Comparison of ENCODE assay signal across 28 cellular contexts in the genomic region with DNA sequence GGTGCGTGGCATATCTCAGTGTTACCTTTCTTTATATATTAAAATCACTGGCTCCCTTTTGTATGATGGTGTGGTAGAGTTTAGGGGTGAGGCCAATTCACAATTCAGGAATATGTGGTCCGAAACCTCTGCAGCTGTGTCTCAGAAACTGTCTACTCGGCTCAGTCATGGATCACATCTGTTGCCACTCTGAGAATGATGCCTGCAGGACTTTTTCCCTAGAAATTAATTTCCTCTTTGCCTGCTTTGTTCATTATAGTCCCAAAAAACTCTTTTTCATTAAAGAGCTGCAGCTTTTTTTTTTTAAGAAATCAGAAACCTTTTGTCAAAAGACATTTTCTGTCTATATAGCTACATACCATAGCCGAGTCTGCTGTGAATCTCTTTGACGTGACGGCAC.
"Had no signal": no experiment of that assay in that cellular context is flagged by ENCODE, and none has a peak within 500 bp of the region (broad histone marks: within the 10 kb centered on the region; RNA-seq: fewer than 3 reads in every experiment).

No MANE protein-coding gene starts in this region.

- H3K9ac ChIP-seq: neural progenitor cell, parathyroid adenoma had no signal

- H3K4me3 ChIP-seq: hepatocyte, left ventricle myocardium inferior, lung, neural progenitor cell, psoas muscle, right atrium auricular region, right lobe of liver, skin epidermis, stomach, suprapubic skin, thoracic aorta, tibial artery, upper lobe of right lung had no signal

- H3K4me1 ChIP-seq: left ventricle myocardium inferior, neural progenitor cell, parathyroid adenoma, psoas muscle, right atrium auricular region, right lobe of liver, stomach, suprapubic skin, tibial artery, upper lobe of right lung had no signal

- H3K79me2 ChIP-seq: hepatocyte, parathyroid adenoma had no signal

- H3K9me3 ChIP-seq: neutrophil, psoas muscle, right atrium auricular region, right lobe of liver, suprapubic skin, thoracic aorta, tibial artery, upper lobe of right lung had no signal

- H3K4me2 ChIP-seq: hepatocyte, neural progenitor cell had no signal

- H3K36me3 ChIP-seq: neural progenitor cell, right atrium auricular region, thoracic aorta had no signal

- H2AFZ ChIP-seq: hepatocyte, neural progenitor cell, parathyroid adenoma had no signal

- DNase-seq: islet precursor cell; left ventricle myocardium inferior; mesendoderm; naive B cell; natural killer cell; nephron progenitor cell; occipital lobe; psoas muscle; right lobe of liver; stimulated activated CD4-positive, alpha-beta T cell treated with anti-CD3 and anti-CD28 coated beads, Interleukin-12 subunit alpha, Interleukin-12 subunit beta, amount 100 ng/mL, for 4 hours; stimulated activated CD4-positive, alpha-beta T cell treated with anti-CD3 and anti-CD28 coated beads, Interleukin-15, amount 100 ng/mL, for 24 hours; stimulated activated CD4-positive, alpha-beta T cell treated with anti-CD3 and anti-CD28 coated beads, Interleukin-2, amount 100 ng/mL, for 24 hours; stimulated activated CD4-positive, alpha-beta T cell treated with anti-CD3 and anti-CD28 coated beads, Interleukin-4, amount 100 ng/mL, for 1 hour; stimulated activated naive B cell treated with anti-CD40 and anti-IgM and Interleukin-4, amounts not matched to agents 10 μg/mL and 1 μg/mL and 100 μg/mL, for 72 hours; stimulated activated naive CD8-positive, alpha-beta T cell treated with anti-CD3 and anti-CD28 coated beads, Interleukin-15, Interleukin-2, amounts not matched to agents 100 U/mL and 50 U/mL, for 24 hours; stomach; tibial artery; trophoblast cell; upper lobe of right lung had no signal

- H3K27me3 ChIP-seq: hepatocyte, neural progenitor cell, neutrophil, right atrium auricular region, right lobe of liver, stomach, suprapubic skin, tibial artery, upper lobe of right lung had no signal

- H3K27ac ChIP-seq: hepatocyte, left ventricle myocardium inferior, neural progenitor cell, neutrophil, parathyroid adenoma, psoas muscle, right atrium auricular region, right lobe of liver, skin epidermis, stomach, suprapubic skin, thoracic aorta, tibial artery, upper lobe of right lung had no signal

- ATAC-seq: natural killer cell; psoas muscle; right lobe of liver; stimulated activated naive B cell treated with anti-CD40 and anti-IgM and Interleukin-4, amounts not matched to agents 10 μg/mL and 1 μg/mL and 100 μg/mL, for 72 hours; stimulated activated naive CD8-positive, alpha-beta T cell treated with anti-CD3 and anti-CD28 coated beads, Interleukin-15, Interleukin-2, amounts not matched to agents 100 U/mL and 50 U/mL, for 24 hours; upper lobe of right lung had no signal
